1 cellular context compared by ENCODE assay signal in genomic region chr18:57929922-57930321, GRCh38.
TF ChIP-seq lines count a peak whose summit lies in the region.

No MANE protein-coding gene starts in this region.

TF ChIP-seq in SK-N-SH, 30 proteins besides CTCF, POLR2A, EP300 and RAD21 (continued from another document):
- no peak for TF ChIP-seq EZH2phosphoT487 (IDR thresholded peaks at IDR 0.05; ENCODE audit: borderline replicate concordance, low read depth)
- TF ChIP-seq ELF1 (IDR thresholded peaks at IDR 0.05) = no peak
- TF ChIP-seq SIN3A (IDR thresholded peaks at IDR 0.05; ENCODE audit: borderline replicate concordance, low read depth, low read length) = no peak
- TF ChIP-seq FOSL2 (IDR thresholded peaks at IDR 0.05; ENCODE audit: borderline replicate concordance, low read depth) = no peak
